1 cellular context compared by ENCODE assay signal in the genomic region with DNA sequence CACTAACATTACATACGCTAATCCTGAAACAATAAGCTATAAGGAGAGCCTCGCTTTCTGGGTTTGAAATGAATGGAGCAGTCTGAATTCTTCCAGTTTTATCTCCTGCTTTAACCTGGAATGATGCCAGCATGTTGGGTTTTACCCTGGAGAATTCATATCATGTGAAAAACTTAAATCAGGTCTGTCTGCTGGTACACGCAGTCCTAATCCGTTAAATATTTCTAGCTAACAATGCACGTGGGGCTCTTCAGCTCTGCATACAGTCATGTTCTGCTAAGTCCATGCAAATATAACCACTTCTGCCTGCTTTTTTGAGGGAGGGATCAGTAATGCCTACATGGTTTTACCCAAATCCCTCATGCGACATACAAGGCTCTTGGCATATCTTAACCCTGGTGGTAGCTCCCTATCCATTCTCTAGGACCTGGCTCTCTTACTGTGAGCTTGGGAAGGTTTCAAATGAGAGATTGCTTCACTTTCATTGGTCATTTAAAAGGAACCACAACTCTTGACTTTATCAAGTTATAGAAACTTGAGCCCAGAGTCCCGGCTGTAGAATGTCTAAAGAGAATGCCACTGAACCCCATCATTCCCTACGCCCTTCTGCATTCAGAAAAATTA.
TF ChIP-seq lines count a peak whose summit lies in the region.

No MANE protein-coding gene starts in this region.

TF ChIP-seq in WTC11, 78 proteins besides CTCF, POLR2A, EP300 and RAD21 (continued from another document):
- TF ChIP-seq, protein P1, sequence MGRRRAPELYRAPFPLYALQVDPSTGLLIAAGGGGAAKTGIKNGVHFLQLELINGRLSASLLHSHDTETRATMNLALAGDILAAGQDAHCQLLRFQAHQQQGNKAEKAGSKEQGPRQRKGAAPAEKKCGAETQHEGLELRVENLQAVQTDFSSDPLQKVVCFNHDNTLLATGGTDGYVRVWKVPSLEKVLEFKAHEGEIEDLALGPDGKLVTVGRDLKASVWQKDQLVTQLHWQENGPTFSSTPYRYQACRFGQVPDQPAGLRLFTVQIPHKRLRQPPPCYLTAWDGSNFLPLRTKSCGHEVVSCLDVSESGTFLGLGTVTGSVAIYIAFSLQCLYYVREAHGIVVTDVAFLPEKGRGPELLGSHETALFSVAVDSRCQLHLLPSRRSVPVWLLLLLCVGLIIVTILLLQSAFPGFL (CRISPR knock-in tag; IDR thresholded peaks at IDR 0.05; ENCODE audit: borderline replicate concordance): no peak
- TF ChIP-seq ZNF219 (CRISPR knock-in tag; IDR thresholded peaks at IDR 0.05; ENCODE audit: borderline replicate concordance): no peak
- no peak for TF ChIP-seq FOXK1 (CRISPR knock-in tag; IDR thresholded peaks at IDR 0.05)
- TF ChIP-seq ZNF281 (CRISPR knock-in tag; IDR thresholded peaks at IDR 0.05): no peak
- TF ChIP-seq ZBTB21 (CRISPR knock-in tag; IDR thresholded peaks at IDR 0.05; ENCODE audit: borderline replicate concordance): no peak
- no peak for TF ChIP-seq USF1 (CRISPR knock-in tag; IDR thresholded peaks at IDR 0.05)
- TF ChIP-seq ATF2 (CRISPR knock-in tag; IDR thresholded peaks at IDR 0.05; ENCODE audit: borderline replicate concordance, low read depth): no peak
- TF ChIP-seq, protein P2, sequence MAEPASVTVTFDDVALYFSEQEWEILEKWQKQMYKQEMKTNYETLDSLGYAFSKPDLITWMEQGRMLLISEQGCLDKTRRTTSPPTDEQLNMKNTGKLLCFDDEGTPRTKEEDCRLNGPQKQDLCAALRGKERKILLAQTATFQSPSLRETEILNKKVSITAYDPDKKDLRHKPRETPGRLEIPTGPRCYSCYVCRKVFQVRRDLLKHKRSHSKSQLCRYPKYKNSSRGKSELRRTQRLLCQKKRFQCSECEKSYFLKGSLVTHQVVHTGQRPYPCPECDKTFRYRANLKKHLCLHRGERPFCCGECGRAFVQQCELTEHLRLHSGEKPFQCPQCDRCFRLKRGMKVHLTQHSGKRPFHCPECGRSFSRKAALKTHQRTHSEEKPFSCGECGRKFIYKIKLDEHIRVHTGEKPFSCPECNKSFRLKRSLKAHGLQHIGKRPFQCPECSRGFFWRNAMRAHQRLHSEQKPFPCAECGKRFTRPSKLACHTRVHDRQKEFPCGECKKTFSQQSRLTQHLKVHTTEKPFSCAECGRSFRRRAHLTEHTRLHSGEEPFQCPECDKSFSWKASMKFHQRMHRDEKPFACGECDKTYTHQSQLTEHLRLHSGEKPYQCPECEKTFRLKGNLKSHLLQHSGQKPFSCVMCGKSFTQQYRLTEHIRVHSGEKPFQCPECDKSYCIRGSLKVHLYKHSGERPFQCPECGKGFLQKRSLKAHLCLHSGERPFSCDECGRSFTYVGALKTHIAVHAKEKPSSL (CRISPR knock-in tag; conservative IDR thresholded peaks at IDR 0.05): no peak
- no peak for TF ChIP-seq E2F5 (CRISPR knock-in tag; IDR thresholded peaks at IDR 0.05)
- TF ChIP-seq, protein P3, sequence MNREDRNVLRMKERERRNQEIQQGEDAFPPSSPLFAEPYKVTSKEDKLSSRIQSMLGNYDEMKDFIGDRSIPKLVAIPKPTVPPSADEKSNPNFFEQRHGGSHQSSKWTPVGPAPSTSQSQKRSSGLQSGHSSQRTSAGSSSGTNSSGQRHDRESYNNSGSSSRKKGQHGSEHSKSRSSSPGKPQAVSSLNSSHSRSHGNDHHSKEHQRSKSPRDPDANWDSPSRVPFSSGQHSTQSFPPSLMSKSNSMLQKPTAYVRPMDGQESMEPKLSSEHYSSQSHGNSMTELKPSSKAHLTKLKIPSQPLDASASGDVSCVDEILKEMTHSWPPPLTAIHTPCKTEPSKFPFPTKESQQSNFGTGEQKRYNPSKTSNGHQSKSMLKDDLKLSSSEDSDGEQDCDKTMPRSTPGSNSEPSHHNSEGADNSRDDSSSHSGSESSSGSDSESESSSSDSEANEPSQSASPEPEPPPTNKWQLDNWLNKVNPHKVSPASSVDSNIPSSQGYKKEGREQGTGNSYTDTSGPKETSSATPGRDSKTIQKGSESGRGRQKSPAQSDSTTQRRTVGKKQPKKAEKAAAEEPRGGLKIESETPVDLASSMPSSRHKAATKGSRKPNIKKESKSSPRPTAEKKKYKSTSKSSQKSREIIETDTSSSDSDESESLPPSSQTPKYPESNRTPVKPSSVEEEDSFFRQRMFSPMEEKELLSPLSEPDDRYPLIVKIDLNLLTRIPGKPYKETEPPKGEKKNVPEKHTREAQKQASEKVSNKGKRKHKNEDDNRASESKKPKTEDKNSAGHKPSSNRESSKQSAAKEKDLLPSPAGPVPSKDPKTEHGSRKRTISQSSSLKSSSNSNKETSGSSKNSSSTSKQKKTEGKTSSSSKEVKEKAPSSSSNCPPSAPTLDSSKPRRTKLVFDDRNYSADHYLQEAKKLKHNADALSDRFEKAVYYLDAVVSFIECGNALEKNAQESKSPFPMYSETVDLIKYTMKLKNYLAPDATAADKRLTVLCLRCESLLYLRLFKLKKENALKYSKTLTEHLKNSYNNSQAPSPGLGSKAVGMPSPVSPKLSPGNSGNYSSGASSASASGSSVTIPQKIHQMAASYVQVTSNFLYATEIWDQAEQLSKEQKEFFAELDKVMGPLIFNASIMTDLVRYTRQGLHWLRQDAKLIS (CRISPR knock-in tag; IDR thresholded peaks at IDR 0.05; ENCODE audit: borderline replicate concordance): no peak
- TF ChIP-seq RORB (CRISPR knock-in tag; IDR thresholded peaks at IDR 0.05): no peak
- TF ChIP-seq, protein P4, sequence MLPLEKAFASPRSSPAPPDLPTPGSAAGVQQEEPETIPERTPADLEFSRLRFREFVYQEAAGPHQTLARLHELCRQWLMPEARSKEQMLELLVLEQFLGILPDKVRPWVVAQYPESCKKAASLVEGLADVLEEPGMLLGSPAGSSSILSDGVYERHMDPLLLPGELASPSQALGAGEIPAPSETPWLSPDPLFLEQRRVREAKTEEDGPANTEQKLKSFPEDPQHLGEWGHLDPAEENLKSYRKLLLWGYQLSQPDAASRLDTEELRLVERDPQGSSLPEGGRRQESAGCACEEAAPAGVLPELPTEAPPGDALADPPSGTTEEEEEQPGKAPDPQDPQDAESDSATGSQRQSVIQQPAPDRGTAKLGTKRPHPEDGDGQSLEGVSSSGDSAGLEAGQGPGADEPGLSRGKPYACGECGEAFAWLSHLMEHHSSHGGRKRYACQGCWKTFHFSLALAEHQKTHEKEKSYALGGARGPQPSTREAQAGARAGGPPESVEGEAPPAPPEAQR (CRISPR knock-in tag; IDR thresholded peaks at IDR 0.05): no peak
- TF ChIP-seq FOXJ3 (CRISPR knock-in tag; IDR thresholded peaks at IDR 0.05; ENCODE audit: borderline replicate concordance): no peak
- TF ChIP-seq KAT7 (CRISPR knock-in tag; IDR thresholded peaks at IDR 0.05; ENCODE audit: borderline replicate concordance): no peak
